ENCODE assay signal across 27 cellular contexts in the genomic region with DNA sequence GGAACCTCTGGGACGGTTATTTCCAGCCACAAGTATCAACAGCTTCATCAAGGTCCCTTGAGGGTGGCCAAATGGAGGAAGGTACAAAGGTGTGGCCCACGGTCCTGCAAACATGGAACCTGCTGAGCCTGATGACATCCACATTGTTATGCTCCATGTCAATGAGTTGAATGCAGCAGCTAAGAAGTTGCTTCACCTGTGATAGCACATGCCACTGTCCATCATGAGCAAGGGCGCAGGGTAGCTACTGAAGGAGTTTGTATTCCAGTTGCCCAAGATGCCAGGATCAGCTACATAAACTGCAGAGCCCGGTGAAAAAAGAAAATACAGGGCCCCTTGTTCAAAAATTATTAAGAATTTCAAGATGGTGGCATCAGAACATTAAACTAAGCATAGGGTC.
"Had no signal": no experiment of that assay in that cellular context is flagged by ENCODE, and none has a peak within 500 bp of the region (broad histone marks: within the 10 kb centered on the region; RNA-seq: fewer than 3 reads in every experiment).

No MANE protein-coding gene starts in this region.

- DNase-seq: activated CD4-positive, alpha-beta memory T cell treated with anti-CD3 and anti-CD28 coated beads for 36 hours; activated CD4-positive, alpha-beta T cell treated with anti-CD3 and anti-CD28 coated beads, Interleukin-2, amount 10 ng/mL, durations not matched to agents 7 days and 5 days; activated CD4-positive, CD25-positive, alpha-beta regulatory T cell; activated CD8-positive, alpha-beta memory T cell treated with anti-CD3 and anti-CD28 coated beads for 24 hours; activated gamma-delta T cell; activated naive CD4-positive, alpha-beta T cell treated with anti-CD3 and anti-CD28 coated beads for 36 hours; activated T-cell treated with anti-CD3 and anti-CD28 coated beads, Interleukin-2, amount 50 U/mL, for 4 hours; MM.1S; NCI-H1105; NCI-H1436; NCI-H1694 treated with DMSO at 0.1 percent for 48 hours; NCI-H2029 treated with DMSO at 0.1 percent for 48 hours; NCI-H345; NCI-H510A; NCI-H82; OCI-M1; Peyer's patch; SIG-M5; T-cell; T-helper 2 cell; T1000 had no signal

- H3K9me3 ChIP-seq: Peyer's patch had no signal

- H3K4me3 ChIP-seq: cardiac muscle cell, Peyer's patch, SK-N-MC had no signal

- H3K27ac Mint-ChIP-seq: activated CD4-positive, alpha-beta memory T cell treated with anti-CD3 and anti-CD28 coated beads for 36 hours; activated CD4-positive, alpha-beta T cell treated with anti-CD3 and anti-CD28 coated beads, Interleukin-2, amount 10 ng/mL, durations not matched to agents 7 days and 5 days; activated naive CD4-positive, alpha-beta T cell treated with anti-CD3 and anti-CD28 coated beads for 36 hours; activated naive CD8-positive, alpha-beta T cell; T-cell had no signal

- H3K36me3 ChIP-seq: brain microvascular endothelial cell, cardiac muscle cell, Peyer's patch had no signal

- H3K4me1 Mint-ChIP-seq: activated CD4-positive, alpha-beta T cell treated with anti-CD3 and anti-CD28 coated beads, Interleukin-2, amount 10 ng/mL, durations not matched to agents 7 days and 5 days had no signal

- ATAC-seq: activated T-cell treated with anti-CD3 and anti-CD28 coated beads, Interleukin-2, amount 50 U/mL, for 4 hours; T-cell had no signal

- H3K9me3 Mint-ChIP-seq: activated CD4-positive, alpha-beta memory T cell treated with anti-CD3 and anti-CD28 coated beads for 36 hours; activated CD4-positive, alpha-beta T cell treated with anti-CD3 and anti-CD28 coated beads, Interleukin-2, amount 10 ng/mL, durations not matched to agents 7 days and 5 days; activated naive CD4-positive, alpha-beta T cell treated with anti-CD3 and anti-CD28 coated beads for 36 hours; activated T-cell treated with anti-CD3 and anti-CD28 coated beads, Interleukin-2, amount 50 U/mL, for 4 hours had no signal

- H3K9ac ChIP-seq: KMS-11 had no signal

- H3K4me3 Mint-ChIP-seq: activated CD4-positive, alpha-beta memory T cell treated with anti-CD3 and anti-CD28 coated beads for 36 hours; activated CD4-positive, alpha-beta T cell treated with anti-CD3 and anti-CD28 coated beads, Interleukin-2, amount 10 ng/mL, durations not matched to agents 7 days and 5 days; activated naive CD4-positive, alpha-beta T cell treated with anti-CD3 and anti-CD28 coated beads for 36 hours; activated naive CD8-positive, alpha-beta T cell; activated T-cell treated with anti-CD3 and anti-CD28 coated beads, Interleukin-2, amount 50 U/mL, for 4 hours; T-cell had no signal

- H3K4me1 ChIP-seq: Peyer's patch had no signal

- H3K4me2 ChIP-seq: KMS-11 had no signal

- H3K27ac ChIP-seq: brain microvascular endothelial cell, cardiac muscle cell, KMS-11, Peyer's patch, SK-N-MC, VCaP had no signal

- H3K27me3 ChIP-seq: brain microvascular endothelial cell, cardiac muscle cell, Peyer's patch had no signal
